Comparison of ENCODE assay signal across 11 cellular contexts in genomic region chr20:53077373-53078205, GRCh38.
DNase-seq lines count a peak whose midpoint lies in the region; ATAC-seq and TF ChIP-seq lines count a peak whose summit lies in the region.
"Had no signal": no experiment of that assay in that cellular context is flagged by ENCODE, and none has a peak within 500 bp of the region (broad histone marks: within the 10 kb centered on the region; RNA-seq: fewer than 3 reads in every experiment).

No MANE protein-coding gene starts in this region.

- DNase-seq in A172 (ENCODE audit: low spot score): peak; percentile 73
- peak; percentile 63 for DNase-seq in HPDE6-E6E7 (ENCODE audit: extremely low spot score)
- peak; percentile 42 to 76 (median 65) for DNase-seq in body of pancreas
- DNase-seq in right lobe of liver: peak; percentile 63 to 87 (median 71)
- DNase-seq in Kasumi-1 (lab: John Stamatoyannopoulos, UW): no peak
- no peak for DNase-seq in natural killer cell
- no peak for DNase-seq in SK-N-DZ (ENCODE audit: low spot score)
- DNase-seq: CD8-positive, alpha-beta T cell; H7 had no signal

- no peak overlapping the region for H3K27ac Mint-ChIP-seq in natural killer cell
- H3K27ac Mint-ChIP-seq: CD8-positive, alpha-beta T cell; mesothelial cell of epicardium had no signal

- intact Hi-C loops in body of pancreas (cut with DNase I) (no loop called here), right lobe of liver (cut with DNase I) (no loop called here), natural killer cell (cut with micrococcal nuclease) (no loop called here)

- TF ChIP-seq CTCF in body of pancreas (IDR thresholded peaks at IDR 0.05) (peak in 2 of 7 experiments; percentile 2 to 11), right lobe of liver (IDR thresholded peaks at IDR 0.05) (no peak), natural killer cell (IDR thresholded peaks at IDR 0.05) (no peak)

- no peaks in the 10 kb centered on the region for H3K4me1 Mint-ChIP-seq in natural killer cell

- peaks cover 0 to 11% of the 10 kb centered on the region in 2 donors for H3K27me3 Mint-ChIP-seq in natural killer cell (ENCODE audit: low read depth in 2 of 2)

- ATAC-seq in body of pancreas: peak; percentile 92
- peak; percentile 74 to 92 (median 80) for ATAC-seq in right lobe of liver
- ATAC-seq in natural killer cell: no peak
- no peak for ATAC-seq in GM18502 (IDR thresholded peaks at IDR 0.05; ENCODE audit: poor library complexity, unreplicated experiment)
- ATAC-seq: CD8-positive, alpha-beta T cell had no signal

- H3K27ac ChIP-seq in body of pancreas (peak overlapping the region; percentile 57 to 79 (median 66)), right lobe of liver (peak overlapping the region; percentile 89 to 99 (median 93))

- H3K4me1 ChIP-seq in body of pancreas: peaks cover 36% of the 10 kb centered on the region
- peaks cover 0 to 52% (median 19%) of the 10 kb centered on the region in 4 donors for H3K4me1 ChIP-seq in right lobe of liver

- H3K36me3 Mint-ChIP-seq in natural killer cell: no peaks in the 10 kb centered on the region
- H3K36me3 Mint-ChIP-seq: CD8-positive, alpha-beta T cell; mesothelial cell of epicardium had no signal

- TF ChIP-seq POLR2A in body of pancreas (IDR thresholded peaks at IDR 0.05): peak in 1 of 3 donors; percentile 17
- peak; percentile 95 for TF ChIP-seq POLR2A in right lobe of liver (IDR thresholded peaks at IDR 0.05)

- H3K9me3 Mint-ChIP-seq in natural killer cell: peaks cover 0 to 3% of the 10 kb centered on the region in 2 donors
- H3K9me3 Mint-ChIP-seq: CD8-positive, alpha-beta T cell; mesothelial cell of epicardium had no signal

- no peaks in the 10 kb centered on the region for H3K36me3 ChIP-seq in body of pancreas (replicated peaks in 1 of 2; ENCODE audit: insufficient read depth in 1 of 2, low read depth in 2 of 2)
- H3K36me3 ChIP-seq in right lobe of liver: no peaks in the 10 kb centered on the region

- H3K4me3 ChIP-seq in body of pancreas (no peak overlapping the region), right lobe of liver (peak overlapping the region; percentile 8 to 22 (median 21))

- WGBS in body of pancreas, 2 donors: 35 to 40% methylated on average over 8 of the region's 8 CpGs
- 12% methylated on average over 8 of the region's 8 CpGs for WGBS in right lobe of liver (ENCODE audit: insufficient coverage, low coverage, low lambda C conversion rate, missing lambda C conversion rate)

- H3K4me3 Mint-ChIP-seq in natural killer cell: no peak overlapping the region
- H3K4me3 Mint-ChIP-seq: CD8-positive, alpha-beta T cell; mesothelial cell of epicardium had no signal

- H3K27me3 ChIP-seq in body of pancreas (no peaks in the 10 kb centered on the region), right lobe of liver (no peaks in the 10 kb centered on the region)

- H3K9me3 ChIP-seq in body of pancreas (no peaks in the 10 kb centered on the region), right lobe of liver (no peaks in the 10 kb centered on the region)

Comparison
In these comparisons a context has a peak if more than half of its experiments do, and no peak if none do; other contexts are left out.
1. DNase-seq: peak in A172 (single experiment), HPDE6-E6E7 (single experiment), body of pancreas (4 of 4) and right lobe of liver (3 of 3); none in Kasumi-1 (0 of 2), natural killer cell (single experiment) and SK-N-DZ (single experiment).
2. ATAC-seq: peak in body of pancreas (single experiment) and right lobe of liver (4 of 4); none in natural killer cell (0 of 3) and GM18502 (single experiment).
3. H3K4me3 ChIP-seq: peak in right lobe of liver (3 of 3); none in body of pancreas (0 of 2).